ENCODE assay signal across 8 cellular contexts in genomic region chr6:3751019-3751729, GRCh38. TPM values are rescaled to one million over a fixed set of nuclear protein-coding genes. Genes with fewer than 3 reads are reported as not detected.
DNase-seq lines count a peak whose midpoint lies in the region; ATAC-seq and TF ChIP-seq lines count a peak whose summit lies in the region.

PXDC1 (minus strand) TSS chr6:3751713; CDS start chr6:3751531, 182 bp downstream.

- peak; percentile 26 for DNase-seq in stimulated activated CD4-positive, alpha-beta T cell treated with anti-CD3 and anti-CD28 coated beads, Interleukin-12 subunit alpha, Interleukin-12 subunit beta, amount 100 ng/mL, for 4 hours
- no peak for DNase-seq in stimulated activated CD4-positive, alpha-beta T cell treated with anti-CD3 and anti-CD28 coated beads, Interleukin-2, amount 100 ng/mL, for 48 hours
- DNase-seq in HL-60 (ENCODE audit: low read depth in 1 of 2, low spot score in 1 of 2) (no peak), heart left ventricle (peak in 1 of 5 donors; percentile 82), progenitor cell of endocrine pancreas (ENCODE audit: low spot score, unreplicated experiment) (no peak), NCI-H446 (lab: John Stamatoyannopoulos, UW) (no peak)
- peak; percentile 46 for DNase-seq in activated naive CD4-positive, alpha-beta T cell treated with anti-CD3 and anti-CD28 coated beads, Interleukin-2, amount 10 ng/mL, durations not matched to agents 7 days and 5 days
- no peak for DNase-seq in effector CD4-positive, alpha-beta T cell

- peaks cover 6 to 63% (median 45%) of the 10 kb centered on the region in 12 donors for H3K4me1 ChIP-seq in heart left ventricle

- H3K27me3 ChIP-seq in HL-60 (ENCODE audit: insufficient read depth, poor library complexity, severe bottlenecking) (peaks cover 42% of the 10 kb centered on the region), heart left ventricle (peaks cover 0 to 7% (median 0%) of the 10 kb centered on the region in 9 donors)

- peak within 1 kb of the TSS; percentile 45 for H3K4me3 Mint-ChIP-seq in activated naive CD4-positive, alpha-beta T cell treated with anti-CD3 and anti-CD28 coated beads, Interleukin-2, amount 10 ng/mL, durations not matched to agents 7 days and 5 days
- H3K4me3 Mint-ChIP-seq in progenitor cell of endocrine pancreas (ENCODE audit: low read depth) = peak within 1 kb of the TSS; percentile 66

- TF ChIP-seq CTCF in HL-60 (IDR thresholded peaks at IDR 0.05; ENCODE audit: insufficient read depth, low read length) (no peak), heart left ventricle (IDR thresholded peaks at IDR 0.05) (no peak), progenitor cell of endocrine pancreas (IDR thresholded peaks at IDR 0.05; ENCODE audit: unreplicated experiment) (no peak)

- H3K27me3 Mint-ChIP-seq in activated naive CD4-positive, alpha-beta T cell treated with anti-CD3 and anti-CD28 coated beads, Interleukin-2, amount 10 ng/mL, durations not matched to agents 7 days and 5 days = peaks cover 88% of the 10 kb centered on the region
- peaks cover 60% of the 10 kb centered on the region for H3K27me3 Mint-ChIP-seq in progenitor cell of endocrine pancreas

- CTCF ChIA-PET in activated naive CD4-positive, alpha-beta T cell treated with anti-CD3 and anti-CD28 coated beads, Interleukin-2, amount 10 ng/mL, durations not matched to agents 7 days and 5 days (lab: Charles Lee) = no interaction called here

- peak within 1 kb of the TSS; percentile 31 for H3K4me3 ChIP-seq in HL-60 (replicated peaks; ENCODE audit: insufficient read depth, low read length)
- peak within 1 kb of the TSS; percentile 76 to 99 (median 90) for H3K4me3 ChIP-seq in heart left ventricle

- H3K27ac Mint-ChIP-seq in activated naive CD4-positive, alpha-beta T cell treated with anti-CD3 and anti-CD28 coated beads, Interleukin-2, amount 10 ng/mL, durations not matched to agents 7 days and 5 days = no peak within 1 kb of the TSS
- peak within 1 kb of the TSS; percentile 56 for H3K27ac Mint-ChIP-seq in progenitor cell of endocrine pancreas

- H3K4me1 Mint-ChIP-seq in activated naive CD4-positive, alpha-beta T cell treated with anti-CD3 and anti-CD28 coated beads, Interleukin-2, amount 10 ng/mL, durations not matched to agents 7 days and 5 days = peaks cover 6% of the 10 kb centered on the region
- H3K4me1 Mint-ChIP-seq in progenitor cell of endocrine pancreas (ENCODE audit: low read depth) = peaks cover 10% of the 10 kb centered on the region

- no peaks in the 10 kb centered on the region for H3K9me3 Mint-ChIP-seq in activated naive CD4-positive, alpha-beta T cell treated with anti-CD3 and anti-CD28 coated beads, Interleukin-2, amount 10 ng/mL, durations not matched to agents 7 days and 5 days
- no peaks in the 10 kb centered on the region for H3K9me3 Mint-ChIP-seq in progenitor cell of endocrine pancreas (ENCODE audit: low read depth)

- peak in 2 of 4 donors; percentile 0 for ATAC-seq in heart left ventricle

- no peaks in the 10 kb centered on the region for H3K36me3 ChIP-seq in heart left ventricle

- 1 to 2% (median 1%) methylated on average over 30 to 94 of the region's 94 CpGs for WGBS in heart left ventricle, 4 donors

- no peak within 1 kb of the TSS for H3K27ac ChIP-seq in HL-60 (replicated peaks)
- peak within 1 kb of the TSS; percentile 87 to 100 (median 98) for H3K27ac ChIP-seq in heart left ventricle

- no peak for TF ChIP-seq POLR2A in heart left ventricle (IDR thresholded peaks at IDR 0.05)

- intact Hi-C loops in heart left ventricle (cut with DNase I) = loop anchor here in 7 of 10 donors (1.0 to 10.0 kb wide), 5 partner anchors 46 to 76 kb away; no protein-coding TSS in a partner anchor

- no peaks in the 10 kb centered on the region for H3K9me3 ChIP-seq in heart left ventricle

- no peaks in the 10 kb centered on the region for H3K36me3 Mint-ChIP-seq in activated naive CD4-positive, alpha-beta T cell treated with anti-CD3 and anti-CD28 coated beads, Interleukin-2, amount 10 ng/mL, durations not matched to agents 7 days and 5 days
- H3K36me3 Mint-ChIP-seq in progenitor cell of endocrine pancreas (ENCODE audit: insufficient read depth) = no peaks in the 10 kb centered on the region

RNA-seq across cellular contexts. Expression of gene PXDC1, which starts in this region (rescaled TPM):
- total RNA-seq in heart left ventricle (10 to 100 TPM; 13.7 to 73.9 (median 29.1) TPM), progenitor cell of endocrine pancreas (4.8 and 5.3 TPM in 2 replicates)
- 10 to 100 TPM; 20.0 to 89.9 TPM for polyA plus RNA-seq in heart left ventricle

Comparison
In these comparisons a context has a peak if more than half of its experiments do, and no peak if none do; other contexts are left out.
1. DNase-seq: peak in stimulated activated CD4-positive, alpha-beta T cell treated with anti-CD3 and anti-CD28 coated beads, Interleukin-12 subunit alpha, Interleukin-12 subunit beta, amount 100 ng/mL, for 4 hours (single experiment) and activated naive CD4-positive, alpha-beta T cell treated with anti-CD3 and anti-CD28 coated beads, Interleukin-2, amount 10 ng/mL, durations not matched to agents 7 days and 5 days (single experiment); none in stimulated activated CD4-positive, alpha-beta T cell treated with anti-CD3 and anti-CD28 coated beads, Interleukin-2, amount 100 ng/mL, for 48 hours (0 of 2), HL-60 (0 of 2), progenitor cell of endocrine pancreas (single experiment), NCI-H446 (0 of 2) and effector CD4-positive, alpha-beta T cell (single experiment).